Comparison of ENCODE assay signal across 8 cellular contexts in genomic region chr2:3423492-3424170, GRCh38. TPM values are rescaled to one million over a fixed set of nuclear protein-coding genes. Genes with fewer than 3 reads are reported as not detected.
DNase-seq lines count a peak whose midpoint lies in the region; ATAC-seq and TF ChIP-seq lines count a peak whose summit lies in the region.

No MANE protein-coding gene starts in this region.

- no peak overlapping the region for H3K4me3 ChIP-seq in CD8-positive, alpha-beta memory T cell (ENCODE audit: low read length)
- no peak overlapping the region for H3K4me3 ChIP-seq in mucosa of descending colon

- no peaks in the 10 kb centered on the region for H3K9me3 Mint-ChIP-seq in CD8-positive, alpha-beta memory T cell
- H3K9me3 Mint-ChIP-seq in activated CD8-positive, alpha-beta T cell treated with anti-CD3 and anti-CD28 coated beads for 36 hours: no peaks in the 10 kb centered on the region

- peak; percentile 44 to 78 (median 60) for DNase-seq in CD8-positive, alpha-beta memory T cell
- DNase-seq in NCI-H510A treated with DMSO at 0.1 percent for 48 hours (lab: John Stamatoyannopoulos, UW) (peak; percentile 38), mucosa of descending colon (peak in 2 of 3 donors; percentile 84 to 85)
- peak; percentile 83 for DNase-seq in activated CD8-positive, alpha-beta T cell treated with anti-CD3 and anti-CD28 coated beads for 36 hours
- peak; percentile 65 for DNase-seq in effector CD8-positive, alpha-beta T cell (lab: John Stamatoyannopoulos, UW)
- DNase-seq in stimulated activated CD8-positive, alpha-beta memory T cell treated with anti-CD3 and anti-CD28 coated beads, Interleukin-7, amount 100 ng/mL, for 48 hours (ENCODE audit: extremely low read depth in 1 of 2, low read depth in 1 of 2): peak; percentile 16 to 40

- CTCF ChIA-PET in CD8-positive, alpha-beta memory T cell (lab: Charles Lee): interaction anchor here (0.7 to 3.7 kb wide), 35 partner anchors 9 to 357 kb away, joined by 3 to 61 read pairs (median 3); partner anchors contain the start of genes ADI1, EIPR1, RNASEH1 and TRAPPC12
- CTCF ChIA-PET in activated CD8-positive, alpha-beta T cell treated with anti-CD3 and anti-CD28 coated beads for 36 hours (lab: Charles Lee): interaction anchor here (0.6 to 5.6 kb wide), 30 partner anchors 8 to 241 kb away, joined by 3 to 34 read pairs (median 4); no protein-coding TSS in a partner anchor

- peaks cover 3 to 95% (median 10%) of the 10 kb centered on the region in 3 donors for H3K36me3 Mint-ChIP-seq in CD8-positive, alpha-beta memory T cell
- peaks cover 27% of the 10 kb centered on the region for H3K36me3 Mint-ChIP-seq in activated CD8-positive, alpha-beta T cell treated with anti-CD3 and anti-CD28 coated beads for 36 hours (ENCODE audit: low read depth)

- peaks cover 32% of the 10 kb centered on the region for H3K36me3 ChIP-seq in CD8-positive, alpha-beta memory T cell (ENCODE audit: insufficient read depth, low read length)
- H3K36me3 ChIP-seq in mucosa of descending colon (ENCODE audit: low read depth): peaks cover 4% of the 10 kb centered on the region

- peak; percentile 45 for ATAC-seq in GM21529 (IDR thresholded peaks at IDR 0.05; ENCODE audit: unreplicated experiment)
- peak; percentile 92 for ATAC-seq in activated CD8-positive, alpha-beta T cell treated with anti-CD3 and anti-CD28 coated beads for 36 hours
- ATAC-seq in mucosa of descending colon: peak; percentile 89
- ATAC-seq in GM21576 (IDR thresholded peaks at IDR 0.05; ENCODE audit: unreplicated experiment): no peak

- H3K27ac ChIP-seq in CD8-positive, alpha-beta memory T cell (ENCODE audit: low read depth, low read length): no peak overlapping the region

- no peaks in the 10 kb centered on the region for H3K27me3 ChIP-seq in CD8-positive, alpha-beta memory T cell (ENCODE audit: insufficient read depth, low read length, poor library complexity, severe bottlenecking)

- POLR2A ChIA-PET in CD8-positive, alpha-beta memory T cell (lab: Charles Lee): interaction anchor here (0.5 kb wide), 1 partner anchor 96 kb away, joined by 4 read pairs; no protein-coding TSS in a partner anchor
- POLR2A ChIA-PET in activated CD8-positive, alpha-beta T cell treated with anti-CD3 and anti-CD28 coated beads for 36 hours (lab: Charles Lee): no interaction called here

- TF ChIP-seq CTCF in activated CD8-positive, alpha-beta T cell treated with anti-CD3 and anti-CD28 coated beads for 36 hours (IDR thresholded peaks at IDR 0.05): peak; percentile 100
- peak; percentile 98 for TF ChIP-seq CTCF in mucosa of descending colon (IDR thresholded peaks at IDR 0.05)

- H3K27me3 Mint-ChIP-seq in CD8-positive, alpha-beta memory T cell: no peaks in the 10 kb centered on the region
- H3K27me3 Mint-ChIP-seq in activated CD8-positive, alpha-beta T cell treated with anti-CD3 and anti-CD28 coated beads for 36 hours: no peaks in the 10 kb centered on the region

- no peak overlapping the region for H3K4me3 Mint-ChIP-seq in CD8-positive, alpha-beta memory T cell
- no peak overlapping the region for H3K4me3 Mint-ChIP-seq in activated CD8-positive, alpha-beta T cell treated with anti-CD3 and anti-CD28 coated beads for 36 hours

- no peaks in the 10 kb centered on the region for H3K9me3 ChIP-seq in CD8-positive, alpha-beta memory T cell (ENCODE audit: low read length)
- no peaks in the 10 kb centered on the region for H3K9me3 ChIP-seq in mucosa of descending colon

- peaks cover 3 to 5% (median 5%) of the 10 kb centered on the region in 3 donors for H3K4me1 Mint-ChIP-seq in CD8-positive, alpha-beta memory T cell
- H3K4me1 Mint-ChIP-seq in activated CD8-positive, alpha-beta T cell treated with anti-CD3 and anti-CD28 coated beads for 36 hours (ENCODE audit: low read depth): peaks cover 6% of the 10 kb centered on the region

- peak overlapping the region in 6 of 8 donors; percentile 2 to 71 (median 26) for H3K27ac Mint-ChIP-seq in CD8-positive, alpha-beta memory T cell
- no peak overlapping the region for H3K27ac Mint-ChIP-seq in activated CD8-positive, alpha-beta T cell treated with anti-CD3 and anti-CD28 coated beads for 36 hours

- intact Hi-C loops in activated CD8-positive, alpha-beta T cell treated with anti-CD3 and anti-CD28 coated beads for 36 hours (cut with micrococcal nuclease): loop anchor here (10.0 kb wide), 1 partner anchor 231 kb away; the partner anchor contains the start of gene ALLC
- intact Hi-C loops in mucosa of descending colon (cut with DNase I, micrococcal nuclease): no loop called here

- no peaks in the 10 kb centered on the region for H3K4me1 ChIP-seq in CD8-positive, alpha-beta memory T cell (ENCODE audit: insufficient read depth, low read length)
- H3K4me1 ChIP-seq in mucosa of descending colon (ENCODE audit: low read depth): no peaks in the 10 kb centered on the region

RNA-seq across cellular contexts. Expression of gene TRAPPC12, which starts 44.1 kb away (rescaled TPM):
- 10 to 100 TPM; 74.1 to 76.5 TPM for total RNA-seq in CD8-positive, alpha-beta memory T cell
- 37.1 TPM for polyA plus RNA-seq in CD8-positive, alpha-beta memory T cell
- total RNA-seq in activated CD8-positive, alpha-beta T cell treated with anti-CD3 and anti-CD28 coated beads for 36 hours: 10 to 100 TPM; 52.9 to 65.3 TPM
- total RNA-seq in mucosa of descending colon: 100 to 1,000 TPM in 1 of 3 donors, 10 to 100 TPM in 2; 76.9 to 102 (median 97.8) TPM

RNA-seq across cellular contexts. Expression of gene EIPR1, which starts 46.0 kb away (rescaled TPM):
- total RNA-seq in CD8-positive, alpha-beta memory T cell: 10 to 100 TPM; 41.6 to 43.9 TPM
- polyA plus RNA-seq in CD8-positive, alpha-beta memory T cell: 39.2 TPM
- total RNA-seq in activated CD8-positive, alpha-beta T cell treated with anti-CD3 and anti-CD28 coated beads for 36 hours: 10 to 100 TPM; 38.4 to 39.1 TPM
- total RNA-seq in mucosa of descending colon: 10 to 100 TPM; 15.9 to 27.1 (median 25.0) TPM

Comparison
In these comparisons a context has a peak if more than half of its experiments do, and no peak if none do; other contexts are left out.
1. DNase-seq: peak in every context shown above with its lines; median percentile 84 in mucosa of descending colon; 83 in activated CD8-positive, alpha-beta T cell treated with anti-CD3 and anti-CD28 coated beads for 36 hours; 65 in effector CD8-positive, alpha-beta T cell; 60 in CD8-positive, alpha-beta memory T cell; 38 in NCI-H510A treated with DMSO at 0.1 percent for 48 hours; 28 in stimulated activated CD8-positive, alpha-beta memory T cell treated with anti-CD3 and anti-CD28 coated beads, Interleukin-7, amount 100 ng/mL, for 48 hours.